ENCODE assay signal across 13 cellular contexts in the genomic region with DNA sequence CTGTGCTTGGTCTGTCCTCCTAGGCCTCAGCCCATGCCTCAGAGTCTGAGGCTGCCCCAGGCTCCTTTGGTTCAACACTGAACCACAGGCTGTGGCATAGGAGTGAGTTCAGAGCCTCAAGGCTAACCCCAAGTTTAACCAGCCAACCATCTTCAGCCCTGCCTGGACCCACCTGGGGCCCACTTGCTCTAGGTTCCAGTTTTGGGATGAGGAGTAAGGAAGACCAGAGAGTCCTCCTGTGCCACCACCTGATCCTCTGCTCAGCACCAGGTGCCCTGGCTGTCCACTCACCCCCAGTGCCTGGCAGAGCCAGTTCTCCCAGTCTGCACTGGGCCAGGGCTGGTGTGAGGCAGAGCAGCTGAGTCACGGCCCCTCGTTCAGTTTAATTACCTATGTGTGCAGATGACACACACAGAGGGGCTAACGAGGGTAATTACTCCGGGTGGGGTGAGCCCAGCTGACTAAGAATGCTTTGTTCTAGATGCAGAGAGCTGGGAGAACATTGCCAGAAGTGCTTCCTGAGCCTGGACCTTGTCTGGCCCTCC. TPM values are rescaled to one million over a fixed set of nuclear protein-coding genes. Genes with fewer than 3 reads are reported as not detected.
DNase-seq lines count a peak whose midpoint lies in the region; ATAC-seq lines count a peak whose summit lies in the region.
"Had no signal": no experiment of that assay in that cellular context is flagged by ENCODE, and none has a peak within 500 bp of the region (broad histone marks: within the 10 kb centered on the region; RNA-seq: fewer than 3 reads in every experiment).

No MANE protein-coding gene starts in this region.

- H3K9me3 Mint-ChIP-seq in activated CD4-positive, alpha-beta memory T cell treated with anti-CD3 and anti-CD28 coated beads for 36 hours: no peaks in the 10 kb centered on the region
- no peaks in the 10 kb centered on the region for H3K9me3 Mint-ChIP-seq in activated CD4-positive, alpha-beta memory T cell treated with anti-CD3 and anti-CD28 coated beads, Interleukin-2, amount 10 ng/mL, durations not matched to agents 7 days and 5 days
- H3K9me3 Mint-ChIP-seq: memory B cell had no signal

- CTCF ChIA-PET in activated CD4-positive, alpha-beta memory T cell treated with anti-CD3 and anti-CD28 coated beads for 36 hours (lab: Charles Lee): interaction anchor here (0.6 to 0.7 kb wide), 2 partner anchors 130 to 134 kb away, joined by 3 read pairs; no protein-coding TSS in a partner anchor
- CTCF ChIA-PET in activated CD4-positive, alpha-beta memory T cell treated with anti-CD3 and anti-CD28 coated beads, Interleukin-2, amount 10 ng/mL, durations not matched to agents 7 days and 5 days (lab: Charles Lee): no interaction called here

- POLR2A ChIA-PET in activated CD4-positive, alpha-beta memory T cell treated with anti-CD3 and anti-CD28 coated beads for 36 hours (lab: Charles Lee): interaction anchor here (0.7 kb wide), 1 partner anchor 1030 kb away, joined by 4 read pairs; the partner anchor contains the start of gene FOXR1
- POLR2A ChIA-PET in activated CD4-positive, alpha-beta memory T cell treated with anti-CD3 and anti-CD28 coated beads, Interleukin-2, amount 10 ng/mL, durations not matched to agents 7 days and 5 days (lab: Charles Lee): interaction anchor here (1.2 kb wide), 1 partner anchor 10 kb away, joined by 3 read pairs; no protein-coding TSS in a partner anchor

- H3K4me3 Mint-ChIP-seq in activated CD4-positive, alpha-beta memory T cell treated with anti-CD3 and anti-CD28 coated beads for 36 hours: no peak overlapping the region
- no peak overlapping the region for H3K4me3 Mint-ChIP-seq in activated CD4-positive, alpha-beta memory T cell treated with anti-CD3 and anti-CD28 coated beads, Interleukin-2, amount 10 ng/mL, durations not matched to agents 7 days and 5 days
- H3K4me3 Mint-ChIP-seq: memory B cell, T-helper 17 cell had no signal

- no peaks in the 10 kb centered on the region for H3K36me3 Mint-ChIP-seq in activated CD4-positive, alpha-beta memory T cell treated with anti-CD3 and anti-CD28 coated beads for 36 hours
- H3K36me3 Mint-ChIP-seq in activated CD4-positive, alpha-beta memory T cell treated with anti-CD3 and anti-CD28 coated beads, Interleukin-2, amount 10 ng/mL, durations not matched to agents 7 days and 5 days (ENCODE audit: low read depth): no peaks in the 10 kb centered on the region

- H3K27me3 Mint-ChIP-seq in activated CD4-positive, alpha-beta memory T cell treated with anti-CD3 and anti-CD28 coated beads for 36 hours: no peaks in the 10 kb centered on the region
- H3K27me3 Mint-ChIP-seq in activated CD4-positive, alpha-beta memory T cell treated with anti-CD3 and anti-CD28 coated beads, Interleukin-2, amount 10 ng/mL, durations not matched to agents 7 days and 5 days: peaks cover 2% of the 10 kb centered on the region

- H3K27ac Mint-ChIP-seq in activated CD4-positive, alpha-beta memory T cell treated with anti-CD3 and anti-CD28 coated beads for 36 hours: no peak overlapping the region
- no peak overlapping the region for H3K27ac Mint-ChIP-seq in activated CD4-positive, alpha-beta memory T cell treated with anti-CD3 and anti-CD28 coated beads, Interleukin-2, amount 10 ng/mL, durations not matched to agents 7 days and 5 days
- H3K27ac Mint-ChIP-seq: memory B cell, T-helper 17 cell had no signal

- H3K4me1 Mint-ChIP-seq in activated CD4-positive, alpha-beta memory T cell treated with anti-CD3 and anti-CD28 coated beads for 36 hours (ENCODE audit: low read depth): peaks cover 31% of the 10 kb centered on the region
- peaks cover 38% of the 10 kb centered on the region for H3K4me1 Mint-ChIP-seq in activated CD4-positive, alpha-beta memory T cell treated with anti-CD3 and anti-CD28 coated beads, Interleukin-2, amount 10 ng/mL, durations not matched to agents 7 days and 5 days

- intact Hi-C loops in activated CD4-positive, alpha-beta memory T cell treated with anti-CD3 and anti-CD28 coated beads for 36 hours (cut with micrococcal nuclease): no loop called here

- peak; percentile 7 for DNase-seq in activated CD4-positive, alpha-beta memory T cell treated with anti-CD3 and anti-CD28 coated beads for 36 hours
- DNase-seq in activated CD4-positive, alpha-beta memory T cell treated with anti-CD3 and anti-CD28 coated beads, Interleukin-2, amount 10 ng/mL, durations not matched to agents 7 days and 5 days: no peak
- DNase-seq in M059J (ENCODE audit: low read depth) (peak; percentile 36), renal cortical epithelial cell (ENCODE audit: low read depth) (peak; percentile 78), NOMO-1 (lab: John Stamatoyannopoulos, UW; ENCODE audit: unreplicated experiment in 2 of 2) (no peak)
- DNase-seq: body of pancreas, NCI-H345, nucleus accumbens, T-helper 17 cell had no signal

- ATAC-seq in esophagus mucosa (peak; percentile 98), GM18519 (IDR thresholded peaks at IDR 0.05; ENCODE audit: low FRiP score, unreplicated experiment) (no peak), HG02973 (IDR thresholded peaks at IDR 0.05; ENCODE audit: unreplicated experiment) (no peak)
- ATAC-seq: body of pancreas, T-helper 17 cell had no signal

RNA-seq across cellular contexts. Expression of gene TMPRSS13, which starts 12.0 kb away (rescaled TPM):
- 1 to 10 TPM; 2.0 to 2.6 TPM for total RNA-seq in activated CD4-positive, alpha-beta memory T cell treated with anti-CD3 and anti-CD28 coated beads for 36 hours
- 1 to 10 TPM; 1.9 to 2.2 TPM for total RNA-seq in activated CD4-positive, alpha-beta memory T cell treated with anti-CD3 and anti-CD28 coated beads, Interleukin-2, amount 10 ng/mL, durations not matched to agents 7 days and 5 days
- total RNA-seq in M059J (2014; rRNA removed; shearing (Covaris generic)): not detected in 2 replicates
- total RNA-seq in esophagus mucosa: 29.9 TPM
- 0.17 TPM in 1 of 2 replicates, not detected in the other for total RNA-seq in renal cortical epithelial cell

RNA-seq across cellular contexts. Expression of gene IL10RA, which starts 45.0 kb away (rescaled TPM):
- 100 to 1,000 TPM; 114 to 117 TPM for total RNA-seq in activated CD4-positive, alpha-beta memory T cell treated with anti-CD3 and anti-CD28 coated beads for 36 hours
- 100 to 1,000 TPM; 286 to 291 TPM for total RNA-seq in activated CD4-positive, alpha-beta memory T cell treated with anti-CD3 and anti-CD28 coated beads, Interleukin-2, amount 10 ng/mL, durations not matched to agents 7 days and 5 days
- 0.07 TPM in 1 of 2 replicates, not detected in the other for total RNA-seq in M059J (2014; rRNA removed; shearing (Covaris generic))
- total RNA-seq in esophagus mucosa (3.8 TPM), renal cortical epithelial cell (0.52 and 0.60 TPM in 2 replicates)

Comparison
In these comparisons a context has a peak if more than half of its experiments do, and no peak if none do; other contexts are left out.
1. DNase-seq: peak in activated CD4-positive, alpha-beta memory T cell treated with anti-CD3 and anti-CD28 coated beads for 36 hours (single experiment), M059J (single experiment) and renal cortical epithelial cell (single experiment); none in activated CD4-positive, alpha-beta memory T cell treated with anti-CD3 and anti-CD28 coated beads, Interleukin-2, amount 10 ng/mL, durations not matched to agents 7 days and 5 days (single experiment) and NOMO-1 (0 of 2).
2. RNA of gene IL10RA, which starts 45.0 kb away (total RNA-seq): 286 to 291 TPM in activated CD4-positive, alpha-beta memory T cell treated with anti-CD3 and anti-CD28 coated beads, Interleukin-2, amount 10 ng/mL, durations not matched to agents 7 days and 5 days and 114 to 117 TPM in activated CD4-positive, alpha-beta memory T cell treated with anti-CD3 and anti-CD28 coated beads for 36 hours; 3.8 TPM in esophagus mucosa (single experiment), 0.52 to 0.60 TPM in renal cortical epithelial cell and 0.07 TPM in M059J; every median in the first group is over 10 times any median in the second.